ENCODE assay signal across 8 cellular contexts in the genomic region with DNA sequence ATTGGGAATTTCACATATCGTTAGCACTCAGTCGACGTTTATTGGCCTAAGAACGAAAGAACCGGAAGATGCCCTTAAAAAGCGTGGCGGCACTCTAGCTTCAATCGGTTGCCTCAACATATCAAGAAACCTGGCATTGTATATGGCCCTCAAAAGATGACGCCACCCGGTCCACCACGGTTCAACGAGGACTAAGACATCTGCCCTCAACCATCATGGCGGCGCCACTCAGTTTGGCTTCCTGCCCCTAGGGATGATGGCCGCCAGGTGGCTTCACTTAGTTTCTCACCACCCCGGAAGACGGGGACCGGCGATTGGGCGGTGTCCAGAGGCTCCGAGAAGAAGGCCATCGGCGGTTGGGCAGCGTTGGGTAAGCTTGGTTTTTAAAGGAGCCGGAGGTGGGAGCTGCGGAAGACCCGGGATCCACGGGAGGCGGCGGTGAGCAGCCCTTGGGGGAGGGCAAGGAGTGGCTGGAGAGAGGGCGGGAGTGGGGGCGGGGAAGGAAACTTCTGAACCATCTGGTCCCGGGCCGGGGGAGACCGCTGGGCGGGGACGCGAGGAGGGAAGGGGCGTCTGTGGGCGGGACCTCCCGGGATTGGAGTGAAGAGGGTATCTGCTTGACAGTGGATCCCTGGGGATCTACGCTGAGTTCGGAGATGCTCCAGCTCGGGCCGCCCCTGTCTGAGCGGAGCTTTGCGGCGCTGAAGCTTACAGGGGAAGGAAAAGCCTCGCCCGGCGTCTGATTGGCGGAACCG. TPM values are rescaled to one million over a fixed set of nuclear protein-coding genes. Genes with fewer than 3 reads are reported as not detected.
DNase-seq lines count a peak whose midpoint lies in the region; ATAC-seq and TF ChIP-seq lines count a peak whose summit lies in the region.

PRR14 (plus strand) TSS at position 592 of the 755 bp plus-strand sequence. CDS start 686 bp downstream, outside the sequence.

- TF ChIP-seq CTCF in BE2C (IDR thresholded peaks at IDR 0.05; ENCODE audit: low read depth, low read length): peak; percentile 26; the same call in 1 of the 2 replicates
- no peak for TF ChIP-seq CTCF in colonic mucosa (IDR thresholded peaks at IDR 0.05)

- ATAC-seq in GM19324 (IDR thresholded peaks at IDR 0.05; ENCODE audit: low FRiP score, unreplicated experiment) (peak; percentile 71), HG03469 (IDR thresholded peaks at IDR 0.05; ENCODE audit: unreplicated experiment) (peak; percentile 59)

- peak within 1 kb of the TSS; percentile 95 for H3K4me3 ChIP-seq in BE2C (ENCODE audit: low read depth, low read length)
- H3K4me3 ChIP-seq in colonic mucosa: peak within 1 kb of the TSS; percentile 62

- H3K27me3 ChIP-seq in BE2C (no peaks in the 10 kb centered on the region), colonic mucosa (no peaks in the 10 kb centered on the region)

- peaks cover 28% of the 10 kb centered on the region for H3K36me3 Mint-ChIP-seq in activated CD4-positive, alpha-beta T cell treated with anti-CD3 and anti-CD28 coated beads, Interleukin-2, amount 10 ng/mL, durations not matched to agents 24 days and 14 days (ENCODE audit: low read depth)

- peak within 1 kb of the TSS; percentile 92 for H3K27ac Mint-ChIP-seq in activated CD4-positive, alpha-beta T cell treated with anti-CD3 and anti-CD28 coated beads, Interleukin-2, amount 10 ng/mL, durations not matched to agents 24 days and 14 days

- intact Hi-C loops in activated CD4-positive, alpha-beta T cell treated with anti-CD3 and anti-CD28 coated beads, Interleukin-2, amount 10 ng/mL, durations not matched to agents 24 days and 14 days (cut with micrococcal nuclease): loop anchor here (1.0 to 10.0 kb wide), 11 partner anchors 8 to 1224 kb away; partner anchors contain the start of genes FBRS, FBXL19, HIRIP3 and INO80E
- intact Hi-C loops in colonic mucosa (cut with DNase I): no loop called here

- H3K9ac ChIP-seq in colonic mucosa (ENCODE audit: low read depth in 2 of 2, low read length in 2 of 2): peak within 1 kb of the TSS; percentile 93 to 95

- peak within 1 kb of the TSS; percentile 94 for H3K27ac ChIP-seq in colonic mucosa

- peaks cover 28% of the 10 kb centered on the region for H3K4me1 Mint-ChIP-seq in activated CD4-positive, alpha-beta T cell treated with anti-CD3 and anti-CD28 coated beads, Interleukin-2, amount 10 ng/mL, durations not matched to agents 24 days and 14 days

- H3K36me3 ChIP-seq in BE2C: 0 out of 2 replicates have a peak, but pooled peaks cover 3% of the 10 kb centered on the region
- peaks cover 16% of the 10 kb centered on the region for H3K36me3 ChIP-seq in colonic mucosa

- no peaks in the 10 kb centered on the region for H3K9me3 Mint-ChIP-seq in activated CD4-positive, alpha-beta T cell treated with anti-CD3 and anti-CD28 coated beads, Interleukin-2, amount 10 ng/mL, durations not matched to agents 24 days and 14 days

- H3K27me3 Mint-ChIP-seq in activated CD4-positive, alpha-beta T cell treated with anti-CD3 and anti-CD28 coated beads, Interleukin-2, amount 10 ng/mL, durations not matched to agents 24 days and 14 days: peaks cover 2% of the 10 kb centered on the region

- DNase-seq in BE2C: peak; percentile 99
- DNase-seq in NCI-H526 treated with DMSO at 0.1 percent for 48 hours (lab: John Stamatoyannopoulos, UW): peak; percentile 97
- DNase-seq in activated CD4-positive, alpha-beta T cell treated with anti-CD3 and anti-CD28 coated beads, Interleukin-2, amount 10 ng/mL, durations not matched to agents 24 days and 14 days: peak; percentile 99
- DNase-seq in colonic mucosa: peak; percentile 99
- peak; percentile 100 for DNase-seq in kidney tubule cell (ENCODE audit: low spot score)
- peak; percentile 88 to 98 (median 98) for DNase-seq in stimulated activated CD4-positive, alpha-beta T cell treated with anti-CD3 and anti-CD28 coated beads, Interleukin-1b, Interleukin-23, amount 100 ng/mL, for 24 hours (ENCODE audit: low read depth in 4 of 4, low spot score in 1 of 4)

- peak within 1 kb of the TSS; percentile 95 for H3K4me3 Mint-ChIP-seq in activated CD4-positive, alpha-beta T cell treated with anti-CD3 and anti-CD28 coated beads, Interleukin-2, amount 10 ng/mL, durations not matched to agents 24 days and 14 days

- H3K4me1 ChIP-seq in BE2C (peaks cover 2% of the 10 kb centered on the region; the same call in 1 of the 2 replicates), colonic mucosa (peaks cover 9% of the 10 kb centered on the region)

- H3K9me3 ChIP-seq in BE2C (no peaks in the 10 kb centered on the region), colonic mucosa (no peaks in the 10 kb centered on the region)

RNA-seq across cellular contexts. Expression of gene PRR14, which starts in this region (rescaled TPM):
- polyA plus RNA-seq in BE2C (2012; ENCODE audit: insufficient read depth, insufficient read length, low read depth): 58.4 TPM
- total RNA-seq in activated CD4-positive, alpha-beta T cell treated with anti-CD3 and anti-CD28 coated beads, Interleukin-2, amount 10 ng/mL, durations not matched to agents 24 days and 14 days: 82.2 and 86.7 TPM in 2 replicates
- total RNA-seq in colonic mucosa: 10 to 100 TPM; 37.0 to 70.3 TPM

Comparison
In these comparisons a context has a peak if more than half of its experiments do, and no peak if none do; other contexts are left out.
1. Peak in every context shown above with its lines: DNase-seq, ATAC-seq, H3K4me3 ChIP-seq and H3K27ac ChIP-seq.